Comparison of ENCODE assay signal across 16 cellular contexts in the genomic region with DNA sequence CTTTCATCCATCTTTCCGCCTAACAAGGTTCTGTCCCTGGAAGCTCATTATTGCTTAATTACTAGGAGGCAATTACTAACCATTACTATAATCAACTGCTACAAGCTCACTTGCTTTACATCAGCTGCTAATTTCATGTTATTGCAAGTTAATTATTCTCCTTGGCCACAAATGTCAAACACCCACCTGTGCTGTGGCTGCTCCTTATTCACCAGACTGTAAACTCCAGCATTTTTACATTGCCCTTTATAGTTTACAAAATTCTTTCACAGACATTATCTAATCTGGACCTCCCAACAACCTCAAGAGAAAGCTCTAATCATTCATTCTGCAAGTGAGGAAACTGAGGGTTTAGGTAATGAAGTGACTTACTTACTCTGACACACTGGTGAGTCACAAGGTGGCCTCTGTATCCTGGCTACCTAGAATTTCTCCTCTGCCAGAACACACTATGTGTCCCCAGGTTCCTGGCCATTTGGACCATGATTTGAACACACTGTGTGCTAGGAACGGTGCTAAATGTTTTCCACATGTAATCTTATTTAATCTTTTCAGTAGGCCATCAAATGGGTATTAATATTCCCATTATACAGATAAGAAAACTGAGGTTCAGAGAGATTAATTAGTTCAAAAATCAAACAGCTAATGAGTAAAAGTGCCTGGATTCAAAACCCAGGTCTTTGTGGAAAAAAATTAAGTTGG.
DNase-seq lines count a peak whose midpoint lies in the region; ATAC-seq and TF ChIP-seq lines count a peak whose summit lies in the region.
"Had no signal": no experiment of that assay in that cellular context is flagged by ENCODE, and none has a peak within 500 bp of the region (broad histone marks: within the 10 kb centered on the region; RNA-seq: fewer than 3 reads in every experiment).

No MANE protein-coding gene starts in this region.

- CTCF ChIA-PET in activated CD4-positive, alpha-beta T cell treated with anti-CD3 and anti-CD28 coated beads for 36 hours (lab: Charles Lee), result interaction anchor here (0.6 to 1.6 kb wide), 7 partner anchors 30 to 104 kb away, joined by 3 to 5 read pairs (median 4); a partner anchor contains a TSS
- CTCF ChIA-PET in activated CD4-positive, alpha-beta T cell treated with anti-CD3 and anti-CD28 coated beads, Interleukin-2, amount 10 ng/mL, durations not matched to agents 7 days and 5 days (lab: Charles Lee), result interaction anchor here (0.9 kb wide), 1 partner anchor 10 kb away, joined by 3 read pairs; no protein-coding TSS in a partner anchor
- CTCF ChIA-PET in PC-3 (lab: Charles Lee), result no interaction called here

- TF ChIP-seq CTCF in PC-3 (conservative IDR thresholded peaks at IDR 0.05; ENCODE audit: low read depth, low read length) (no peak), ascending aorta (IDR thresholded peaks at IDR 0.05) (no peak)

- H3K27me3 ChIP-seq in PC-3 (ENCODE audit: low read length), result no peaks in the 10 kb centered on the region
- H3K27me3 ChIP-seq in layer of hippocampus (ENCODE audit: control insufficient read depth, insufficient read depth, low read length), result no peaks in the 10 kb centered on the region
- no peaks in the 10 kb centered on the region for H3K27me3 ChIP-seq in ascending aorta
- H3K27me3 ChIP-seq: body of pancreas, neural progenitor cell had no signal

- H3K27ac ChIP-seq in PC-3 (ENCODE audit: low read length) (no peak overlapping the region), layer of hippocampus (ENCODE audit: low read depth, low read length) (peak overlapping the region; percentile 5), ascending aorta (no peak overlapping the region)
- H3K27ac ChIP-seq: body of pancreas, KMS-11, neural progenitor cell had no signal

- no peaks in the 10 kb centered on the region for H3K9me3 Mint-ChIP-seq in activated CD4-positive, alpha-beta T cell treated with anti-CD3 and anti-CD28 coated beads for 36 hours (ENCODE audit: low read depth)
- H3K9me3 Mint-ChIP-seq in activated CD4-positive, alpha-beta T cell treated with anti-CD3 and anti-CD28 coated beads, Interleukin-2, amount 10 ng/mL, durations not matched to agents 7 days and 5 days, result no peaks in the 10 kb centered on the region
- H3K9me3 Mint-ChIP-seq: CD8-positive, alpha-beta memory T cell had no signal

- peak; percentile 34 for DNase-seq in activated CD4-positive, alpha-beta T cell treated with anti-CD3 and anti-CD28 coated beads for 36 hours
- no peak for DNase-seq in activated CD4-positive, alpha-beta T cell treated with anti-CD3 and anti-CD28 coated beads, Interleukin-2, amount 10 ng/mL, durations not matched to agents 7 days and 5 days
- DNase-seq in PC-3 (peak; percentile 62), AG08396 (ENCODE audit: low spot score) (no peak), ascending aorta (ENCODE audit: low spot score in 2 of 2) (no peak)
- DNase-seq: body of pancreas; CD8-positive, alpha-beta memory T cell; GOT3; SHP77 treated with DMSO at 0.1 percent for 48 hours; T1000 had no signal

- no peaks in the 10 kb centered on the region for H3K9me2 ChIP-seq in PC-3 (replicated peaks; ENCODE audit: low read length)

- BruUV-seq in PC-3 (replicated peaks; lab: Mats Ljungman, UMichigan), result no TSS peak

- no peak overlapping the region for H3K27ac Mint-ChIP-seq in activated CD4-positive, alpha-beta T cell treated with anti-CD3 and anti-CD28 coated beads for 36 hours
- no peak overlapping the region for H3K27ac Mint-ChIP-seq in activated CD4-positive, alpha-beta T cell treated with anti-CD3 and anti-CD28 coated beads, Interleukin-2, amount 10 ng/mL, durations not matched to agents 7 days and 5 days
- H3K27ac Mint-ChIP-seq: neural progenitor cell had no signal

- no peak overlapping the region for H2AFZ ChIP-seq in PC-3 (ENCODE audit: low read length)
- H2AFZ ChIP-seq: neural progenitor cell had no signal

- H4K20me1 ChIP-seq in PC-3 (ENCODE audit: low read length), result no peaks in the 10 kb centered on the region

- peaks cover 58% of the 10 kb centered on the region for H3K4me1 Mint-ChIP-seq in activated CD4-positive, alpha-beta T cell treated with anti-CD3 and anti-CD28 coated beads for 36 hours
- peaks cover 48% of the 10 kb centered on the region for H3K4me1 Mint-ChIP-seq in activated CD4-positive, alpha-beta T cell treated with anti-CD3 and anti-CD28 coated beads, Interleukin-2, amount 10 ng/mL, durations not matched to agents 7 days and 5 days

- no peak overlapping the region for H3K4me3 Mint-ChIP-seq in activated CD4-positive, alpha-beta T cell treated with anti-CD3 and anti-CD28 coated beads for 36 hours
- H3K4me3 Mint-ChIP-seq in activated CD4-positive, alpha-beta T cell treated with anti-CD3 and anti-CD28 coated beads, Interleukin-2, amount 10 ng/mL, durations not matched to agents 7 days and 5 days, result no peak overlapping the region
- H3K4me3 Mint-ChIP-seq: CD8-positive, alpha-beta memory T cell; neural progenitor cell had no signal

- no peaks in the 10 kb centered on the region for H3K27me3 Mint-ChIP-seq in activated CD4-positive, alpha-beta T cell treated with anti-CD3 and anti-CD28 coated beads for 36 hours
- H3K27me3 Mint-ChIP-seq in activated CD4-positive, alpha-beta T cell treated with anti-CD3 and anti-CD28 coated beads, Interleukin-2, amount 10 ng/mL, durations not matched to agents 7 days and 5 days, result no peaks in the 10 kb centered on the region

- POLR2A ChIA-PET in activated CD4-positive, alpha-beta T cell treated with anti-CD3 and anti-CD28 coated beads for 36 hours (lab: Charles Lee), result interaction anchor here (0.7 kb wide), 1 partner anchor 24 kb away, joined by 3 read pairs; no protein-coding TSS in a partner anchor
- POLR2A ChIA-PET in activated CD4-positive, alpha-beta T cell treated with anti-CD3 and anti-CD28 coated beads, Interleukin-2, amount 10 ng/mL, durations not matched to agents 7 days and 5 days (lab: Charles Lee), result no interaction called here
- POLR2A ChIA-PET in PC-3 (lab: Charles Lee; ENCODE audit: unreplicated experiment), result no interaction called here

- ATAC-seq in activated CD4-positive, alpha-beta T cell treated with anti-CD3 and anti-CD28 coated beads for 36 hours, result peak; percentile 72
- peak; percentile 33 for ATAC-seq in GM19452 (IDR thresholded peaks at IDR 0.05; ENCODE audit: unreplicated experiment)
- ATAC-seq in PC-3, result peak; percentile 63
- no peak for ATAC-seq in GM21447 (IDR thresholded peaks at IDR 0.05; ENCODE audit: unreplicated experiment)
- ATAC-seq: body of pancreas, sciatic nerve had no signal

- H3K9ac ChIP-seq in PC-3 (ENCODE audit: low read length), result no peak overlapping the region
- H3K9ac ChIP-seq: KMS-11, neural progenitor cell had no signal

- no peaks in the 10 kb centered on the region for H3K9me3 ChIP-seq in PC-3 (ENCODE audit: low read length)
- H3K9me3 ChIP-seq in ascending aorta, result no peaks in the 10 kb centered on the region
- H3K9me3 ChIP-seq: body of pancreas had no signal

- intact Hi-C loops in activated CD4-positive, alpha-beta T cell treated with anti-CD3 and anti-CD28 coated beads for 36 hours (cut with DNase I, micrococcal nuclease), result loop anchor here (1.0 to 5.0 kb wide), 4 partner anchors 9 to 152 kb away; a partner anchor contains a TSS
- intact Hi-C loops in PC-3 (cut with micrococcal nuclease) (no loop called here), ascending aorta (cut with DNase I) (no loop called here)

- H3K36me3 ChIP-seq in PC-3 (ENCODE audit: low read depth, low read length) (no peaks in the 10 kb centered on the region), ascending aorta (no peaks in the 10 kb centered on the region)
- H3K36me3 ChIP-seq: neural progenitor cell had no signal

- H3K79me2 ChIP-seq in PC-3 (ENCODE audit: low read length), result no peaks in the 10 kb centered on the region

- H3K4me3 ChIP-seq in PC-3 (ENCODE audit: low read length) (no peak overlapping the region), ascending aorta (no peak overlapping the region)
- H3K4me3 ChIP-seq: body of pancreas, neural progenitor cell had no signal

- H3F3A ChIP-seq in PC-3 (ENCODE audit: low read length, unreplicated experiment), result peaks cover 8% of the 10 kb centered on the region

- H3K36me3 Mint-ChIP-seq in activated CD4-positive, alpha-beta T cell treated with anti-CD3 and anti-CD28 coated beads for 36 hours (ENCODE audit: low read depth), result peaks cover 8% of the 10 kb centered on the region
- H3K36me3 Mint-ChIP-seq in activated CD4-positive, alpha-beta T cell treated with anti-CD3 and anti-CD28 coated beads, Interleukin-2, amount 10 ng/mL, durations not matched to agents 7 days and 5 days (ENCODE audit: low read depth), result peaks cover 3% of the 10 kb centered on the region

- H3K4me2 ChIP-seq in PC-3 (ENCODE audit: low read length), result no peak overlapping the region
- H3K4me2 ChIP-seq: KMS-11, neural progenitor cell had no signal

- H3K4me1 ChIP-seq in PC-3 (ENCODE audit: insufficient read depth, low read length) (peaks cover 28% of the 10 kb centered on the region), ascending aorta (peaks cover 5 to 13% of the 10 kb centered on the region in 2 donors)

Comparison
In these comparisons a context has a peak if more than half of its experiments do, and no peak if none do; other contexts are left out.
1. DNase-seq: peak in activated CD4-positive, alpha-beta T cell treated with anti-CD3 and anti-CD28 coated beads for 36 hours (single experiment) and PC-3 (single experiment); none in activated CD4-positive, alpha-beta T cell treated with anti-CD3 and anti-CD28 coated beads, Interleukin-2, amount 10 ng/mL, durations not matched to agents 7 days and 5 days (single experiment), AG08396 (single experiment) and ascending aorta (0 of 2).
2. intact Hi-C loops: an anchor here in activated CD4-positive, alpha-beta T cell treated with anti-CD3 and anti-CD28 coated beads for 36 hours (1.0 to 5.0 kb wide); none called in PC-3 and ascending aorta.